In the genomic region with DNA sequence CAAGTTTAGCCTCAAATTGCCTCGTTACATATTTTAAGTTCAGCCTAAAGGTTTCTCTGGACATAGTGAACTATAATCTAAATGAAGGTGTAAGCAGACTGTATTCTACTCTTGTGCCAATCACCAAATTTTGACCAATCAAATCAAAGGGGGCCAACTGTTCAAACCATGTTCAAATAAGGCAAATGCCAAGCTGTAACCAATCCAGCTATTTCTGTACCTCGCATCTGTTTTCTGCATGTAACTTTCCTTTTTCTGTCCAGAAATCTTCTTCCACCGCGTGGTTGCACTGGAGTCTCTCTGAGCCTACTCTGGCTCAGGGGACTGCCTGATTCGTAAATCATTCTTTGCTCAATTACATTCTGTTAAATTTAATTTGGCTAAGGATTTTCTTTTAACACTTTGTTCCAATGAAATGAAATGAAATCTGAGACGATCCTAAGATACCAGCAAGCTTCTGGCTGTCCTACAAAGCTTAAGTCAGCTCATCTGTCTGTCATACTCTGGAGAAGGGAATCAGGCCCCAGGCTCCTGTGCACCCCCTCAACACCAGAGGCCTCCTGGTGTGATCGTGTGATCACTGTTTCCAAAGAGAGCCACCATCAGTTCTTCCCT, we compare ENCODE assay signal across 1 cellular context.
TF ChIP-seq lines count a peak whose summit lies in the region.

No MANE protein-coding gene starts in this region.

TF ChIP-seq in K562, 482 proteins besides CTCF, POLR2A, EP300 and RAD21 (continued from another document):
- TF ChIP-seq, protein P1, sequence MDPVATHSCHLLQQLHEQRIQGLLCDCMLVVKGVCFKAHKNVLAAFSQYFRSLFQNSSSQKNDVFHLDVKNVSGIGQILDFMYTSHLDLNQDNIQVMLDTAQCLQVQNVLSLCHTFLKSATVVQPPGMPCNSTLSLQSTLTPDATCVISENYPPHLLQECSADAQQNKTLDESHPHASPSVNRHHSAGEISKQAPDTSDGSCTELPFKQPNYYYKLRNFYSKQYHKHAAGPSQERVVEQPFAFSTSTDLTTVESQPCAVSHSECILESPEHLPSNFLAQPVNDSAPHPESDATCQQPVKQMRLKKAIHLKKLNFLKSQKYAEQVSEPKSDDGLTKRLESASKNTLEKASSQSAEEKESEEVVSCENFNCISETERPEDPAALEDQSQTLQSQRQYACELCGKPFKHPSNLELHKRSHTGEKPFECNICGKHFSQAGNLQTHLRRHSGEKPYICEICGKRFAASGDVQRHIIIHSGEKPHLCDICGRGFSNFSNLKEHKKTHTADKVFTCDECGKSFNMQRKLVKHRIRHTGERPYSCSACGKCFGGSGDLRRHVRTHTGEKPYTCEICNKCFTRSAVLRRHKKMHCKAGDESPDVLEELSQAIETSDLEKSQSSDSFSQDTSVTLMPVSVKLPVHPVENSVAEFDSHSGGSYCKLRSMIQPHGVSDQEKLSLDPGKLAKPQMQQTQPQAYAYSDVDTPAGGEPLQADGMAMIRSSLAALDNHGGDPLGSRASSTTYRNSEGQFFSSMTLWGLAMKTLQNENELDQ (CRISPR knock-in tag; IDR thresholded peaks at IDR 0.05; ENCODE audit: borderline replicate concordance), result no peak
- TF ChIP-seq, protein P2, sequence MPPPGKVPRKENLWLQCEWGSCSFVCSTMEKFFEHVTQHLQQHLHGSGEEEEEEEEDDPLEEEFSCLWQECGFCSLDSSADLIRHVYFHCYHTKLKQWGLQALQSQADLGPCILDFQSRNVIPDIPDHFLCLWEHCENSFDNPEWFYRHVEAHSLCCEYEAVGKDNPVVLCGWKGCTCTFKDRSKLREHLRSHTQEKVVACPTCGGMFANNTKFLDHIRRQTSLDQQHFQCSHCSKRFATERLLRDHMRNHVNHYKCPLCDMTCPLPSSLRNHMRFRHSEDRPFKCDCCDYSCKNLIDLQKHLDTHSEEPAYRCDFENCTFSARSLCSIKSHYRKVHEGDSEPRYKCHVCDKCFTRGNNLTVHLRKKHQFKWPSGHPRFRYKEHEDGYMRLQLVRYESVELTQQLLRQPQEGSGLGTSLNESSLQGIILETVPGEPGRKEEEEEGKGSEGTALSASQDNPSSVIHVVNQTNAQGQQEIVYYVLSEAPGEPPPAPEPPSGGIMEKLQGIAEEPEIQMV (tag; conservative IDR thresholded peaks at IDR 0.05; ENCODE audit: low read depth), result no peak
- TF ChIP-seq, protein P3, sequence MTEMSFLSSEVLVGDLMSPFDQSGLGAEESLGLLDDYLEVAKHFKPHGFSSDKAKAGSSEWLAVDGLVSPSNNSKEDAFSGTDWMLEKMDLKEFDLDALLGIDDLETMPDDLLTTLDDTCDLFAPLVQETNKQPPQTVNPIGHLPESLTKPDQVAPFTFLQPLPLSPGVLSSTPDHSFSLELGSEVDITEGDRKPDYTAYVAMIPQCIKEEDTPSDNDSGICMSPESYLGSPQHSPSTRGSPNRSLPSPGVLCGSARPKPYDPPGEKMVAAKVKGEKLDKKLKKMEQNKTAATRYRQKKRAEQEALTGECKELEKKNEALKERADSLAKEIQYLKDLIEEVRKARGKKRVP (CRISPR knock-in tag; IDR thresholded peaks at IDR 0.05), result no peak
- TF ChIP-seq ZNF589 (CRISPR knock-in tag; IDR thresholded peaks at IDR 0.05; ENCODE audit: low read depth), result no peak
- TF ChIP-seq ZNF830 (CRISPR knock-in tag; IDR thresholded peaks at IDR 0.05), result no peak
TF ChIP-seq in K562: peak in this region for 0.
